In the genomic region with DNA sequence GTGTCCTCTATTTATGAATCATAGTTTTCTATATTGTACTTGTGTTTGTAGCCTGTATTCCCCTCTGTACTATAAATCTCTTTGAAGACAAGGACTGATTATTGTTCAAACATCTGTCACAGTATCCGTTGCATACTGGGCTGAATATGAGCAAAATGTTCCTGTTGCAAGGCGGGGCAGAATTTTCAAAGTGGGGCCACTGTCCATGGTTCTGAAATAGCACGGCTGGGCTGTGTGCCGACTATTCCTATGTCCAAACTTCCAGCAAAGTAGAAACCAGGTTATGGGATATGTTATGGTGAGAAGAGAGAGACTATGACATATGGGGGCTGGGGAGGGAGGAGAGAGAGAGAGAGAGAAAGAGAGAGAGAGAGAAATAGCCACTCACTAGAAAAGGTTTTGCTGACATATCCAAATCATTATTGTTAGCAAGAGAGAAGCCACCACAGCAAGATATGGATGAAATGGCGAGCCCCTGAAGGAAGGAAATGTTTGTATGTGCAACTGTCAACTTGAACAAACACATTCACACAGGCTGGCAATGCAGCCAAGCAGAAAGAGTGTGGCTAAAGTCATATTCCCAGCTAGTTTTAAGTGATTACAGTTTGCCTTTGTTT, we compare ENCODE assay signal across 8 cellular contexts.
A peak's percentile ranks its signal among the peaks of the same experiment; 100 is the strongest.
DNase-seq lines count a peak whose midpoint lies in the region; ATAC-seq and TF ChIP-seq lines count a peak whose summit lies in the region.

No MANE protein-coding gene starts in this region.

- H3K36me3 Mint-ChIP-seq in activated CD4-positive, alpha-beta memory T cell treated with anti-CD3 and anti-CD28 coated beads for 36 hours = no peaks in the 10 kb centered on the region

- CTCF ChIA-PET in activated CD4-positive, alpha-beta memory T cell treated with anti-CD3 and anti-CD28 coated beads for 36 hours (lab: Charles Lee) = no interaction called here

- no peaks in the 10 kb centered on the region for H3K9me3 Mint-ChIP-seq in activated CD4-positive, alpha-beta memory T cell treated with anti-CD3 and anti-CD28 coated beads for 36 hours

- peaks cover 4% of the 10 kb centered on the region for H3K27me3 Mint-ChIP-seq in activated CD4-positive, alpha-beta memory T cell treated with anti-CD3 and anti-CD28 coated beads for 36 hours

- H3K27ac Mint-ChIP-seq in activated CD4-positive, alpha-beta memory T cell treated with anti-CD3 and anti-CD28 coated beads for 36 hours = no peak overlapping the region

- no peaks in the 10 kb centered on the region for H3K4me1 Mint-ChIP-seq in activated CD4-positive, alpha-beta memory T cell treated with anti-CD3 and anti-CD28 coated beads for 36 hours (ENCODE audit: low read depth)

- no peak for TF ChIP-seq CTCF in HFF-Myc (IDR thresholded peaks at IDR 0.05; ENCODE audit: low read depth, low read length, missing control alignments)

- H3K4me3 ChIP-seq in HFF-Myc (replicated peaks; ENCODE audit: low read depth, low read length) = no peak overlapping the region

- DNase-seq in CD1c-positive myeloid dendritic cell (ENCODE audit: extremely low spot score) (peak; percentile 3), HFF-Myc (ENCODE audit: extremely low read depth, low read depth) (peak; percentile 7), iPS-NIHi11 (ENCODE audit: low spot score) (peak; percentile 64), SHP77 treated with DMSO at 0.1 percent for 48 hours (lab: John Stamatoyannopoulos, UW) (no peak), DMS114 treated with DMSO at 0.1 percent for 48 hours (lab: John Stamatoyannopoulos, UW; ENCODE audit: unreplicated experiment) (no peak)
- peak; percentile 29 for DNase-seq in activated CD4-positive, alpha-beta memory T cell treated with anti-CD3 and anti-CD28 coated beads for 36 hours

- no peak overlapping the region for H3K4me3 Mint-ChIP-seq in activated CD4-positive, alpha-beta memory T cell treated with anti-CD3 and anti-CD28 coated beads for 36 hours

- POLR2A ChIA-PET in activated CD4-positive, alpha-beta memory T cell treated with anti-CD3 and anti-CD28 coated beads for 36 hours (lab: Charles Lee) = no interaction called here

- ATAC-seq in HG03135 (IDR thresholded peaks at IDR 0.05; ENCODE audit: unreplicated experiment) (no peak), GM18861 (IDR thresholded peaks at IDR 0.05; ENCODE audit: unreplicated experiment) (no peak)

- intact Hi-C loops in activated CD4-positive, alpha-beta memory T cell treated with anti-CD3 and anti-CD28 coated beads for 36 hours (cut with micrococcal nuclease) = no loop called here

Comparison
In these comparisons a context has a peak if more than half of its experiments do, and no peak if none do; other contexts are left out.
1. DNase-seq: peak in CD1c-positive myeloid dendritic cell (single experiment), HFF-Myc (single experiment), activated CD4-positive, alpha-beta memory T cell treated with anti-CD3 and anti-CD28 coated beads for 36 hours (single experiment) and iPS-NIHi11 (single experiment); none in SHP77 treated with DMSO at 0.1 percent for 48 hours (single experiment) and DMS114 treated with DMSO at 0.1 percent for 48 hours (single experiment).